In genomic region chr19:3034845-3035541, GRCh38 we compare ENCODE assay signal across 1 cellular context.
TF ChIP-seq lines count a peak whose summit lies in the region.

No MANE protein-coding gene starts in this region.

TF ChIP-seq in K562, 482 proteins besides CTCF, POLR2A, EP300 and RAD21 (continues in another document):
- TF ChIP-seq ZNF79 (CRISPR knock-in tag; IDR thresholded peaks at IDR 0.05; ENCODE audit: low read depth) (no peak), EGR1 (conservative IDR thresholded peaks at IDR 0.05) (peak; percentile 23; the same call in 1 of the 2 replicates), MYC (IDR thresholded peaks at IDR 0.05; ENCODE audit: low read depth, low read length) (0 out of 2 replicates have a peak, but pooled peaks have one; percentile 4), MYC (CRISPR knock-in tag; IDR thresholded peaks at IDR 0.05; ENCODE audit: borderline replicate concordance, low read depth) (no peak), SIN3B (IDR thresholded peaks at IDR 0.05; ENCODE audit: low read depth) (0 out of 2 replicates have a peak, but pooled peaks have one; percentile 27), NR4A1 (CRISPR knock-in tag; IDR thresholded peaks at IDR 0.05) (no peak), NR4A1 (tag; IDR thresholded peaks at IDR 0.05) (0 out of 2 replicates have a peak, but pooled peaks have one; percentile 20), BCOR (IDR thresholded peaks at IDR 0.05) (peak; percentile 69; the same call in 1 of the 2 replicates), BRD9 (IDR thresholded peaks at IDR 0.05; ENCODE audit: low read depth, partially characterized antibody) (peak; percentile 36), ZNF583 (CRISPR knock-in tag; IDR thresholded peaks at IDR 0.05) (no peak), SMARCA5 (IDR thresholded peaks at IDR 0.05) (no peak), RBFOX2 (IDR thresholded peaks at IDR 0.05; ENCODE audit: low read depth, low read length) (peak; percentile 72), SMARCA4 (IDR thresholded peaks at IDR 0.05) (0 out of 2 replicates have a peak, but pooled peaks have one; percentile 8), MED1 (CRISPR knock-in tag; IDR thresholded peaks at IDR 0.05; ENCODE audit: borderline replicate concordance) (no peak), MTA3 (IDR thresholded peaks at IDR 0.05; ENCODE audit: borderline replicate concordance) (0 out of 2 replicates have a peak, but pooled peaks have one; percentile 16), KDM5B (IDR thresholded peaks at IDR 0.05; ENCODE audit: insufficient replicate concordance, low read depth, low read length) (peak; percentile 66), NFRKB (IDR thresholded peaks at IDR 0.05; ENCODE audit: low read depth) (peak; percentile 57), NR0B1 (IDR thresholded peaks at IDR 0.05; ENCODE audit: partially characterized antibody) (no peak), GTF2A2 (tag; IDR thresholded peaks at IDR 0.05) (no peak), SMARCE1 (IDR thresholded peaks at IDR 0.05) (peak; percentile 42; the same call in 1 of the 2 replicates), ZBTB40 (IDR thresholded peaks at IDR 0.05) (peak; percentile 76), ZBTB40 (CRISPR knock-in tag; IDR thresholded peaks at IDR 0.05) (no peak), ZNF511 (CRISPR knock-in tag; IDR thresholded peaks at IDR 0.05) (peak; percentile 44; the same call in 1 of the 2 replicates), RAD51 (IDR thresholded peaks at IDR 0.05; ENCODE audit: borderline replicate concordance, low read depth) (no peak), BRD4 (IDR thresholded peaks at IDR 0.05) (peak; percentile 66; the same call in 1 of the 2 replicates), RBM25 (IDR thresholded peaks at IDR 0.05; ENCODE audit: low read depth, low read length, severe bottlenecking) (no peak), MAZ (CRISPR knock-in tag; conservative IDR thresholded peaks at IDR 0.05 in 1 of 2, IDR thresholded peaks at IDR 0.05 in 1 of 2) (0 out of 4 replicates have a peak, but pooled peaks of 1 of the 2 experiments have one; percentile 22), ETV5 (CRISPR knock-in tag; IDR thresholded peaks at IDR 0.05; ENCODE audit: low read depth) (peak; percentile 74), MTA1 (IDR thresholded peaks at IDR 0.05; ENCODE audit: borderline replicate concordance) (0 out of 2 replicates have a peak, but pooled peaks have one; percentile 19), LCOR (CRISPR knock-in tag; IDR thresholded peaks at IDR 0.05) (peak; percentile 66; the same call in 1 of the 2 replicates), FOXO4 (CRISPR knock-in tag; IDR thresholded peaks at IDR 0.05) (0 out of 2 replicates have a peak, but pooled peaks have one; percentile 14), ZBTB1 (CRISPR knock-in tag; IDR thresholded peaks at IDR 0.05; ENCODE audit: borderline replicate concordance, low read depth) (peak; percentile 24; the same call in 1 of the 2 replicates), TCF7 (IDR thresholded peaks at IDR 0.05; ENCODE audit: borderline replicate concordance) (0 out of 2 replicates have a peak, but pooled peaks have one; percentile 34), GABPB1 (CRISPR knock-in tag; IDR thresholded peaks at IDR 0.05) (peak; percentile 65), ID3 (CRISPR knock-in tag; IDR thresholded peaks at IDR 0.05) (no peak), ID3 (tag; IDR thresholded peaks at IDR 0.05) (peak; percentile 55; the same call in 1 of the 2 replicates), FOS (IDR thresholded peaks at IDR 0.05; ENCODE audit: extremely low read depth, insufficient read length) (no peak), ARNT (IDR thresholded peaks at IDR 0.05) (peak in 1 of 2 experiments; percentile 59; a peak in 1 of 4 replicates), TFAP4 (CRISPR knock-in tag; IDR thresholded peaks at IDR 0.05; ENCODE audit: borderline replicate concordance) (0 out of 2 replicates have a peak, but pooled peaks have one; percentile 13), RHOXF2B (CRISPR knock-in tag; conservative IDR thresholded peaks at IDR 0.05) (no peak), HNRNPLL (IDR thresholded peaks at IDR 0.05; ENCODE audit: low read depth, low read length, poor library complexity, severe bottlenecking) (no peak), GABPA (tag; conservative IDR thresholded peaks at IDR 0.05; ENCODE audit: low read depth) (peak; percentile 88), ZNF23 (CRISPR knock-in tag; IDR thresholded peaks at IDR 0.05) (no peak), PHF8 (IDR thresholded peaks at IDR 0.05; ENCODE audit: borderline replicate concordance, low read length) (peak; percentile 63; the same call in 1 of the 2 replicates), MTA2 (IDR thresholded peaks at IDR 0.05; ENCODE audit: low read depth) (no peak)
- TF ChIP-seq, protein P1, sequence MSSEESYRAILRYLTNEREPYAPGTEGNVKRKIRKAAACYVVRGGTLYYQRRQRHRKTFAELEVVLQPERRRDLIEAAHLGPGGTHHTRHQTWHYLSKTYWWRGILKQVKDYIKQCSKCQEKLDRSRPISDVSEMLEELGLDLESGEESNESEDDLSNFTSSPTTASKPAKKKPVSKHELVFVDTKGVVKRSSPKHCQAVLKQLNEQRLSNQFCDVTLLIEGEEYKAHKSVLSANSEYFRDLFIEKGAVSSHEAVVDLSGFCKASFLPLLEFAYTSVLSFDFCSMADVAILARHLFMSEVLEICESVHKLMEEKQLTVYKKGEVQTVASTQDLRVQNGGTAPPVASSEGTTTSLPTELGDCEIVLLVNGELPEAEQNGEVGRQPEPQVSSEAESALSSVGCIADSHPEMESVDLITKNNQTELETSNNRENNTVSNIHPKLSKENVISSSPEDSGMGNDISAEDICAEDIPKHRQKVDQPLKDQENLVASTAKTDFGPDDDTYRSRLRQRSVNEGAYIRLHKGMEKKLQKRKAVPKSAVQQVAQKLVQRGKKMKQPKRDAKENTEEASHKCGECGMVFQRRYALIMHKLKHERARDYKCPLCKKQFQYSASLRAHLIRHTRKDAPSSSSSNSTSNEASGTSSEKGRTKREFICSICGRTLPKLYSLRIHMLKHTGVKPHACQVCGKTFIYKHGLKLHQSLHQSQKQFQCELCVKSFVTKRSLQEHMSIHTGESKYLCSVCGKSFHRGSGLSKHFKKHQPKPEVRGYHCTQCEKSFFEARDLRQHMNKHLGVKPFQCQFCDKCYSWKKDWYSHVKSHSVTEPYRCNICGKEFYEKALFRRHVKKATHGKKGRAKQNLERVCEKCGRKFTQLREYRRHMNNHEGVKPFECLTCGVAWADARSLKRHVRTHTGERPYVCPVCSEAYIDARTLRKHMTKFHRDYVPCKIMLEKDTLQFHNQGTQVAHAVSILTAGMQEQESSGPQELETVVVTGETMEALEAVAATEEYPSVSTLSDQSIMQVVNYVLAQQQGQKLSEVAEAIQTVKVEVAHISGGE (CRISPR knock-in tag; IDR thresholded peaks at IDR 0.05), result peak in 1 of 3 experiments; percentile 68; a peak in 1 of 6 replicates
- TF ChIP-seq, protein P2, sequence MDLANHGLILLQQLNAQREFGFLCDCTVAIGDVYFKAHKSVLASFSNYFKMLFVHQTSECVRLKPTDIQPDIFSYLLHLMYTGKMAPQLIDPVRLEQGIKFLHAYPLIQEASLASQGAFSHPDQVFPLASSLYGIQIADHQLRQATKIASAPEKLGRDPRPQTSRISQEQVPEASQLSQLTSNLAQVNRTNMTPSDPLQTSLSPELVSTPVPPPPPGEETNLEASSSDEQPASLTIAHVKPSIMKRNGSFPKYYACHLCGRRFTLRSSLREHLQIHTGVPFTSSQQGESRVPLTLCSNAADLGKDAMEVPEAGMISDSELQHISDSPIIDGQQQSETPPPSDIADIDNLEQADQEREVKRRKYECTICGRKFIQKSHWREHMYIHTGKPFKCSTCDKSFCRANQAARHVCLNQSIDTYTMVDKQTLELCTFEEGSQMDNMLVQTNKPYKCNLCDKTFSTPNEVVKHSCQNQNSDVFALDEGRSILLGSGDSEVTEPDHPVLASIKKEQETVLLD (IDR thresholded peaks at IDR 0.05), result peak; percentile 65; the same call in 1 of the 2 replicates
